28 cellular contexts compared by ENCODE assay signal in genomic region chr12:43288666-43289065, GRCh38.
DNase-seq lines count a peak whose midpoint lies in the region; ATAC-seq and TF ChIP-seq lines count a peak whose summit lies in the region.
"Had no signal": no experiment of that assay in that cellular context is flagged by ENCODE, and none has a peak within 500 bp of the region (broad histone marks: within the 10 kb centered on the region; RNA-seq: fewer than 3 reads in every experiment).

No MANE protein-coding gene starts in this region.

- H2BK5ac ChIP-seq in neuronal stem cell (ENCODE audit: low read length) = no peak overlapping the region

- no peaks in the 10 kb centered on the region for H3K27me3 ChIP-seq in fibroblast of lung (ENCODE audit: control insufficient read depth, insufficient read depth, low read length)
- no peaks in the 10 kb centered on the region for H3K27me3 ChIP-seq in neuronal stem cell (ENCODE audit: control insufficient read depth in 3 of 3, insufficient read depth in 3 of 3, low read depth in 1 of 3, low read length in 3 of 3)
- no peaks in the 10 kb centered on the region for H3K27me3 ChIP-seq in WERI-Rb-1 (ENCODE audit: insufficient read depth, low read depth, severe bottlenecking)
- H3K27me3 ChIP-seq in gastroesophageal sphincter = no peaks in the 10 kb centered on the region
- H3K27me3 ChIP-seq: ascending aorta, esophagus muscularis mucosa, left lung, ovary, stomach, tibial artery had no signal

- H3K4ac ChIP-seq in neuronal stem cell (ENCODE audit: low read length) = no peak overlapping the region

- no peak for ATAC-seq in gastroesophageal sphincter
- ATAC-seq: activated CD8-positive, alpha-beta T cell treated with anti-CD3 and anti-CD28 coated beads for 36 hours; activated naive CD4-positive, alpha-beta T cell treated with anti-CD3 and anti-CD28 coated beads, Interleukin-2, amount 50 U/mL, for 72 hours; left lung; naive thymus-derived CD4-positive, alpha-beta T cell had no signal

- H2BK12ac ChIP-seq in neuronal stem cell (ENCODE audit: low read length) = no peak overlapping the region

- H2AFZ ChIP-seq in fibroblast of lung (ENCODE audit: low read length) (peak overlapping the region; percentile 54), neuronal stem cell (ENCODE audit: low read length) (peak overlapping the region; percentile 37)

- no peak overlapping the region for H3K18ac ChIP-seq in neuronal stem cell (ENCODE audit: low read length)

- H3K9ac ChIP-seq in fibroblast of lung (ENCODE audit: insufficient read depth, low read length) (no peak overlapping the region), neuronal stem cell (ENCODE audit: low read depth, low read length, poor library complexity) (no peak overlapping the region)

- H3K4me1 ChIP-seq in HEK293 (ENCODE audit: control insufficient read depth, insufficient read depth, low read length) (peaks cover 2% of the 10 kb centered on the region), fibroblast of lung (ENCODE audit: control insufficient read depth, extremely low read depth, insufficient read depth, low read length) (peaks cover 9% of the 10 kb centered on the region), neuronal stem cell (ENCODE audit: control insufficient read depth in 2 of 2, insufficient read depth in 1 of 2, low read depth in 1 of 2, low read length in 2 of 2) (peaks cover 3 to 7% of the 10 kb centered on the region in 2 donors), gastroesophageal sphincter (peaks cover 0 to 52% (median 2%) of the 10 kb centered on the region in 3 donors)
- H3K4me1 ChIP-seq: ascending aorta, tibial artery had no signal

- H3K4me3 ChIP-seq in HEK293 (ENCODE audit: low read depth, low read length) (no peak overlapping the region), fibroblast of lung (replicated peaks in 1 of 4; ENCODE audit: control extremely low read depth in 1 of 4, insufficient read depth in 1 of 4, low read depth in 3 of 4, low read length in 4 of 4) (no peak overlapping the region), neuronal stem cell (ENCODE audit: low read length in 2 of 2) (no peak overlapping the region), WERI-Rb-1 (ENCODE audit: low read depth, low read length) (no peak overlapping the region), gastroesophageal sphincter (no peak overlapping the region)
- H3K4me3 ChIP-seq: ascending aorta, left lung, ovary, tibial artery had no signal

- H3K36me3 ChIP-seq in HEK293 (ENCODE audit: control insufficient read depth in 2 of 2, insufficient read depth in 1 of 2, low read length in 2 of 2) (no peaks in the 10 kb centered on the region), fibroblast of lung (ENCODE audit: control insufficient read depth, insufficient read depth, low read length) (no peaks in the 10 kb centered on the region), neuronal stem cell (replicated peaks in 1 of 2; ENCODE audit: control insufficient read depth in 2 of 2, insufficient read depth in 2 of 2, low read length in 2 of 2) (no peaks in the 10 kb centered on the region), WERI-Rb-1 (no peaks in the 10 kb centered on the region), gastroesophageal sphincter (no peaks in the 10 kb centered on the region)
- H3K36me3 ChIP-seq: ascending aorta, esophagus muscularis mucosa, left lung, ovary, stomach, tibial artery had no signal

- H2BK120ac ChIP-seq in neuronal stem cell (ENCODE audit: low read depth, low read length) = no peak overlapping the region

- DNase-seq in OCI-M1 (lab: John Stamatoyannopoulos, UW) (peak; percentile 76), fibroblast of lung (ENCODE audit: low read depth in 2 of 2) (no peak), neuronal stem cell (ENCODE audit: low spot score) (no peak), WERI-Rb-1 (no peak), glomerular visceral epithelial cell (ENCODE audit: extremely low spot score) (no peak)
- DNase-seq: activated CD8-positive, alpha-beta T cell treated with anti-CD3 and anti-CD28 coated beads for 36 hours; caudate nucleus; foreskin melanocyte; GDM1; hippocampal formation; left lung; midbrain; naive thymus-derived CD4-positive, alpha-beta T cell; NCI-H1417; NCI-H2029 treated with DMSO at 0.1 percent for 48 hours; NCI-H526; stimulated activated CD4-positive, alpha-beta T cell treated with anti-CD3 and anti-CD28 coated beads, Interleukin-1b, Interleukin-23, amount 100 ng/mL, for 48 hours; stimulated activated CD8-positive, alpha-beta memory T cell treated with anti-CD3 and anti-CD28 coated beads, Interleukin-4, amount 100 ng/mL, for 48 hours; stomach; tibial artery had no signal

- no peak overlapping the region for H3K27ac ChIP-seq in HEK293 (ENCODE audit: extremely low read depth, low read depth, low read length)
- peak overlapping the region; percentile 0 for H3K27ac ChIP-seq in fibroblast of lung (ENCODE audit: insufficient read depth, low read length)
- H3K27ac ChIP-seq in neuronal stem cell (replicated peaks; ENCODE audit: low read length) = peak overlapping the region; percentile 41
- no peak overlapping the region for H3K27ac ChIP-seq in WERI-Rb-1
- peak overlapping the region in 1 of 4 donors; percentile 33 for H3K27ac ChIP-seq in gastroesophageal sphincter
- H3K27ac ChIP-seq: ascending aorta, left lung, ovary, RWPE1, SK-N-MC, stomach, tibial artery had no signal

- CTCF ChIA-PET in HEK293 (lab: Yijun Ruan, JAX) = interaction anchor here (2.7 kb wide), 1 partner anchor 49 kb away, joined by 12 read pairs; no protein-coding TSS in a partner anchor

- no peak overlapping the region for H4K91ac ChIP-seq in neuronal stem cell (ENCODE audit: low read depth, low read length, poor library complexity)

- TF ChIP-seq POLR2A in gastroesophageal sphincter (IDR thresholded peaks at IDR 0.05) = no peak

- H3K79me1 ChIP-seq in neuronal stem cell (ENCODE audit: low read depth, low read length) = no peaks in the 10 kb centered on the region

- H4K20me1 ChIP-seq in fibroblast of lung (ENCODE audit: control insufficient read depth, extremely low read depth, insufficient read depth, low read length) = no peaks in the 10 kb centered on the region

- POLR2A ChIA-PET in HEK293 (lab: Yijun Ruan, JAX) = no interaction called here

- no peaks in the 10 kb centered on the region for H3K79me2 ChIP-seq in fibroblast of lung (ENCODE audit: control insufficient read depth, insufficient read depth, low read length)

- no peak overlapping the region for H2AK5ac ChIP-seq in neuronal stem cell (ENCODE audit: low read depth, low read length)

- H3K23ac ChIP-seq in neuronal stem cell (ENCODE audit: low read depth, low read length, poor library complexity) = no peak overlapping the region

- no peak overlapping the region for H3K14ac ChIP-seq in neuronal stem cell (ENCODE audit: low read length)

- H4K8ac ChIP-seq in neuronal stem cell (ENCODE audit: low read depth, low read length) = no peak overlapping the region

- H3K9me3 ChIP-seq in HEK293 (ENCODE audit: control insufficient read depth, insufficient read depth, low read depth, low read length) (no peaks in the 10 kb centered on the region), fibroblast of lung (ENCODE audit: control insufficient read depth, insufficient read depth, low read depth, low read length) (no peaks in the 10 kb centered on the region), neuronal stem cell (replicated peaks in 1 of 2; ENCODE audit: control insufficient read depth in 2 of 2, insufficient read depth in 1 of 2, low read depth in 1 of 2, low read length in 2 of 2) (peaks cover 0 to 3% of the 10 kb centered on the region in 2 donors), WERI-Rb-1 (ENCODE audit: severe bottlenecking) (no peaks in the 10 kb centered on the region), gastroesophageal sphincter (no peaks in the 10 kb centered on the region)
- H3K9me3 ChIP-seq: ascending aorta, esophagus muscularis mucosa, left lung, ovary, stomach, tibial artery had no signal

- TF ChIP-seq CTCF in HEK293 (tag by site-specific recombination; IDR thresholded peaks at IDR 0.05) = no peak
- TF ChIP-seq CTCF in fibroblast of lung (conservative IDR thresholded peaks at IDR 0.05 in 1 of 2, IDR thresholded peaks at IDR 0.05 in 1 of 2; ENCODE audit: low read depth in 1 of 2, low read length in 2 of 2) = no peak
- TF ChIP-seq CTCF in WERI-Rb-1 (IDR thresholded peaks at IDR 0.05; ENCODE audit: low read depth, low read length) = no peak
- TF ChIP-seq CTCF in gastroesophageal sphincter (IDR thresholded peaks at IDR 0.05) = no peak

- no CpG with 5 or more reads among the region's 8 CpGs for WGBS in neuronal stem cell (ENCODE audit: extremely low coverage in 2 of 2, insufficient read length in 2 of 2, insufficient replicate concordance in 1 of 2), 2 donors
- WGBS in gastroesophageal sphincter (ENCODE audit: low coverage in 1 of 2), 2 donors = 65 to 78% methylated on average over 7 of the region's 8 CpGs

- no peak overlapping the region for H2BK15ac ChIP-seq in neuronal stem cell (ENCODE audit: low read length)

- TF ChIP-seq EP300 in gastroesophageal sphincter (IDR thresholded peaks at IDR 0.05) = no peak

- peak overlapping the region; percentile 41 for H3K4me2 ChIP-seq in fibroblast of lung (ENCODE audit: extremely low read depth, insufficient read depth, low read length)
- no peak overlapping the region for H3K4me2 ChIP-seq in neuronal stem cell (ENCODE audit: insufficient read depth, low read length, poor library complexity, severe bottlenecking)

TF ChIP-seq in HEK293, 187 proteins besides CTCF, POLR2A, EP300 and RAD21:
- TF ChIP-seq TRIM28 (IDR thresholded peaks at IDR 0.05; ENCODE audit: borderline replicate concordance, low read length) = peak; percentile 79; the same call in 1 of the 2 replicates
- TF ChIP-seq ZNF221 (tag by site-specific recombination; IDR thresholded peaks at IDR 0.05; ENCODE audit: borderline replicate concordance) = no peak

Comparison
In these comparisons a context has a peak if more than half of its experiments do, and no peak if none do; other contexts are left out.
1. H3K27ac ChIP-seq: peak in fibroblast of lung (single experiment) and neuronal stem cell (single experiment); none in HEK293 (single experiment) and WERI-Rb-1 (single experiment).